Comparison of ENCODE assay signal across 29 cellular contexts in genomic region chr18:27687351-27687979, GRCh38.
"Had no signal": no experiment of that assay in that cellular context is flagged by ENCODE, and none has a peak within 500 bp of the region (broad histone marks: within the 10 kb centered on the region; RNA-seq: fewer than 3 reads in every experiment).

No MANE protein-coding gene starts in this region.

- DNase-seq: natural killer cell; occipital lobe; ovary; posterior cingulate gyrus; psoas muscle; right cardiac atrium; right lobe of liver; sigmoid colon; small intestine; stimulated activated CD4-positive, alpha-beta T cell treated with anti-CD3 and anti-CD28 coated beads, Interleukin-15, amount 100 ng/mL, for 24 hours; stimulated activated CD4-positive, alpha-beta T cell treated with anti-CD3 and anti-CD28 coated beads, Interleukin-2, amount 100 ng/mL, for 24 hours; stimulated activated CD4-positive, alpha-beta T cell treated with anti-CD3 and anti-CD28 coated beads, Interleukin-2, amount 100 ng/mL, for 48 hours; stimulated activated CD4-positive, alpha-beta T cell treated with anti-CD3 and anti-CD28 coated beads, Interleukin-4, amount 100 ng/mL, for 24 hours; stimulated activated naive CD4-positive, alpha-beta T cell; stimulated activated naive CD8-positive, alpha-beta T cell treated with anti-CD3 and anti-CD28 coated beads, Interleukin-15, amount 100 ng/mL, for 72 hours; stimulated activated naive CD8-positive, alpha-beta T cell treated with anti-CD3 and anti-CD28 coated beads, Interleukin-15, Interleukin-2, amounts not matched to agents 100 U/mL and 50 U/mL, for 24 hours; substantia nigra; testis; tibial artery; transverse colon; upper lobe of right lung; uterus had no signal

- H3K4me1 Mint-ChIP-seq: natural killer cell; nephron; stimulated activated memory B cell treated with anti-CD40 and anti-IgM and Interleukin-4, amounts not matched to agents 10 μg/mL and 1 μg/mL and 100 μg/mL, for 72 hours; stimulated activated naive CD8-positive, alpha-beta T cell treated with anti-CD3 and anti-CD28 coated beads, Interleukin-15, amount 100 ng/mL, for 72 hours had no signal

- H3K9me3 ChIP-seq: ovary, right lobe of liver, testis, uterus had no signal

- H3K36me3 Mint-ChIP-seq: natural killer cell; stimulated activated memory B cell treated with anti-CD40 and anti-IgM and Interleukin-4, amounts not matched to agents 10 μg/mL and 1 μg/mL and 100 μg/mL, for 72 hours; type B pancreatic cell had no signal

- H3K27me3 ChIP-seq: neural progenitor cell, ovary, right lobe of liver, sigmoid colon, suprapubic skin, testis, transverse colon, upper lobe of right lung, uterus had no signal

- H3K27me3 Mint-ChIP-seq: progenitor cell of endocrine pancreas; stimulated activated memory B cell treated with anti-CD40 and anti-IgM and Interleukin-4, amounts not matched to agents 10 μg/mL and 1 μg/mL and 100 μg/mL, for 72 hours; stimulated activated naive CD8-positive, alpha-beta T cell treated with anti-CD3 and anti-CD28 coated beads, Interleukin-15, amount 100 ng/mL, for 72 hours; type B pancreatic cell had no signal

- H3K4me3 ChIP-seq: neural progenitor cell, ovary, psoas muscle, right lobe of liver, sigmoid colon, suprapubic skin, testis, tibial artery, transverse colon, upper lobe of right lung, uterus had no signal

- H3K4me3 Mint-ChIP-seq: natural killer cell; nephron; neural progenitor cell; stimulated activated memory B cell treated with anti-CD40 and anti-IgM and Interleukin-4, amounts not matched to agents 10 μg/mL and 1 μg/mL and 100 μg/mL, for 72 hours; stimulated activated naive CD8-positive, alpha-beta T cell treated with anti-CD3 and anti-CD28 coated beads, Interleukin-15, amount 100 ng/mL, for 72 hours; type B pancreatic cell had no signal

- H3K79me2 ChIP-seq: parathyroid adenoma had no signal

- H3K4me1 ChIP-seq: parathyroid adenoma, psoas muscle, right lobe of liver, sigmoid colon, suprapubic skin, testis, tibial artery, transverse colon, upper lobe of right lung, uterus had no signal

- ATAC-seq: natural killer cell; psoas muscle; right cardiac atrium; right lobe of liver; stimulated activated memory B cell treated with anti-CD40 and anti-IgM and Interleukin-4, amounts not matched to agents 10 μg/mL and 1 μg/mL and 100 μg/mL, for 72 hours; stimulated activated naive CD8-positive, alpha-beta T cell treated with anti-CD3 and anti-CD28 coated beads, Interleukin-15, amount 100 ng/mL, for 72 hours; stimulated activated naive CD8-positive, alpha-beta T cell treated with anti-CD3 and anti-CD28 coated beads, Interleukin-15, Interleukin-2, amounts not matched to agents 100 U/mL and 50 U/mL, for 24 hours; upper lobe of right lung had no signal

- H2AFZ ChIP-seq: neural progenitor cell, parathyroid adenoma had no signal

- H3K36me3 ChIP-seq: ovary, right lobe of liver, sigmoid colon, suprapubic skin, tibial artery, transverse colon, upper lobe of right lung, uterus had no signal

- H3K9ac ChIP-seq: neural progenitor cell, parathyroid adenoma had no signal

- H3K27ac Mint-ChIP-seq: natural killer cell; nephron; neural progenitor cell; progenitor cell of endocrine pancreas; stimulated activated memory B cell treated with anti-CD40 and anti-IgM and Interleukin-4, amounts not matched to agents 10 μg/mL and 1 μg/mL and 100 μg/mL, for 72 hours; stimulated activated naive CD8-positive, alpha-beta T cell treated with anti-CD3 and anti-CD28 coated beads, Interleukin-15, amount 100 ng/mL, for 72 hours; type B pancreatic cell had no signal

- H3K4me2 ChIP-seq: neural progenitor cell had no signal

- H3K27ac ChIP-seq: neural progenitor cell, ovary, parathyroid adenoma, psoas muscle, right lobe of liver, sigmoid colon, suprapubic skin, testis, tibial artery, transverse colon, upper lobe of right lung, uterus had no signal
